8 cellular contexts compared by ENCODE assay signal in genomic region chr1:42957229-42957879, GRCh38. TPM values are rescaled to one million over a fixed set of nuclear protein-coding genes. Genes with fewer than 3 reads are reported as not detected.
DNase-seq lines count a peak whose midpoint lies in the region; ATAC-seq lines count a peak whose summit lies in the region.

No MANE protein-coding gene starts in this region.

- intact Hi-C loops in activated T-helper 2 cell treated with anti-CD3 and anti-CD28 coated beads, Interferon-gamma antibody, Interleukin-2, Interleukin-4, amounts not matched to agents 10 μg/mL and 5 μg/mL and 100 μg/mL, durations not matched to agents 14 hours and 24 hours and 36 hours (cut with micrococcal nuclease), result loop anchor here (1.0 kb wide), 2 partner anchors 16 to 25 kb away; no protein-coding TSS in a partner anchor

- DNase-seq in T-helper 1 cell, result no peak
- DNase-seq in activated T-helper 2 cell treated with anti-CD3 and anti-CD28 coated beads, Interferon-gamma antibody, Interleukin-2, Interleukin-4, amounts not matched to agents 10 μg/mL and 5 μg/mL and 100 μg/mL, durations not matched to agents 14 hours and 24 hours and 36 hours (ENCODE audit: low spot score), result no peak
- no peak for DNase-seq in immature natural killer cell
- no peak for DNase-seq in NCI-H526 treated with DMSO at 0.1 percent for 48 hours (lab: John Stamatoyannopoulos, UW)

- H3K4me3 Mint-ChIP-seq in T-helper 1 cell treated with Interleukin-12 subunit alpha and Interleukin-12 subunit beta and Interleukin-4 antibody, amounts not matched to agents 30 μg/mL and 1 μg/mL, for 36 hours, result peak overlapping the region; percentile 94
- peak overlapping the region; percentile 96 for H3K4me3 Mint-ChIP-seq in activated T-helper 2 cell treated with anti-CD3 and anti-CD28 coated beads, Interferon-gamma antibody, Interleukin-2, Interleukin-4, amounts not matched to agents 10 μg/mL and 5 μg/mL and 100 μg/mL, durations not matched to agents 14 hours and 24 hours and 36 hours (ENCODE audit: low read depth)
- peak overlapping the region; percentile 90 to 97 (median 91) for H3K4me3 Mint-ChIP-seq in immature natural killer cell
- H3K4me3 Mint-ChIP-seq in stimulated activated naive CD8-positive, alpha-beta T cell treated with anti-CD3 and anti-CD28 coated beads, Interleukin-15, Interleukin-2, amounts not matched to agents 100 ng/mL and 50 ng/mL, for 24 hours, result peak overlapping the region; percentile 97

- H3K27me3 Mint-ChIP-seq in T-helper 1 cell treated with Interleukin-12 subunit alpha and Interleukin-12 subunit beta and Interleukin-4 antibody, amounts not matched to agents 30 μg/mL and 1 μg/mL, for 36 hours (ENCODE audit: low read depth), result peaks cover 4% of the 10 kb centered on the region
- H3K27me3 Mint-ChIP-seq in activated T-helper 2 cell treated with anti-CD3 and anti-CD28 coated beads, Interferon-gamma antibody, Interleukin-2, Interleukin-4, amounts not matched to agents 10 μg/mL and 5 μg/mL and 100 μg/mL, durations not matched to agents 14 hours and 24 hours and 36 hours (ENCODE audit: low read depth), result peaks cover 2% of the 10 kb centered on the region
- peaks cover 2 to 22% (median 17%) of the 10 kb centered on the region in 3 donors for H3K27me3 Mint-ChIP-seq in immature natural killer cell (ENCODE audit: low read depth in 3 of 3)
- H3K27me3 Mint-ChIP-seq in stimulated activated naive CD8-positive, alpha-beta T cell treated with anti-CD3 and anti-CD28 coated beads, Interleukin-15, Interleukin-2, amounts not matched to agents 100 ng/mL and 50 ng/mL, for 24 hours, result peaks cover 8% of the 10 kb centered on the region

- H3K27ac Mint-ChIP-seq in T-helper 1 cell treated with Interleukin-12 subunit alpha and Interleukin-12 subunit beta and Interleukin-4 antibody, amounts not matched to agents 30 μg/mL and 1 μg/mL, for 36 hours, result peak overlapping the region; percentile 91
- peak overlapping the region; percentile 97 for H3K27ac Mint-ChIP-seq in activated T-helper 2 cell treated with anti-CD3 and anti-CD28 coated beads, Interferon-gamma antibody, Interleukin-2, Interleukin-4, amounts not matched to agents 10 μg/mL and 5 μg/mL and 100 μg/mL, durations not matched to agents 14 hours and 24 hours and 36 hours
- peak overlapping the region; percentile 85 to 94 (median 88) for H3K27ac Mint-ChIP-seq in immature natural killer cell
- peak overlapping the region; percentile 94 for H3K27ac Mint-ChIP-seq in stimulated activated naive CD8-positive, alpha-beta T cell treated with anti-CD3 and anti-CD28 coated beads, Interleukin-15, Interleukin-2, amounts not matched to agents 100 ng/mL and 50 ng/mL, for 24 hours

- peaks cover 28% of the 10 kb centered on the region for H3K36me3 Mint-ChIP-seq in T-helper 1 cell treated with Interleukin-12 subunit alpha and Interleukin-12 subunit beta and Interleukin-4 antibody, amounts not matched to agents 30 μg/mL and 1 μg/mL, for 36 hours (ENCODE audit: low read depth)
- peaks cover 55% of the 10 kb centered on the region for H3K36me3 Mint-ChIP-seq in activated T-helper 2 cell treated with anti-CD3 and anti-CD28 coated beads, Interferon-gamma antibody, Interleukin-2, Interleukin-4, amounts not matched to agents 10 μg/mL and 5 μg/mL and 100 μg/mL, durations not matched to agents 14 hours and 24 hours and 36 hours (ENCODE audit: low read depth)
- H3K36me3 Mint-ChIP-seq in immature natural killer cell, result peaks cover 3 to 7% (median 4%) of the 10 kb centered on the region in 3 donors
- H3K36me3 Mint-ChIP-seq in stimulated activated naive CD8-positive, alpha-beta T cell treated with anti-CD3 and anti-CD28 coated beads, Interleukin-15, Interleukin-2, amounts not matched to agents 100 ng/mL and 50 ng/mL, for 24 hours (ENCODE audit: low read depth), result peaks cover 41% of the 10 kb centered on the region

- no peak for ATAC-seq in HG03565 (IDR thresholded peaks at IDR 0.05; ENCODE audit: unreplicated experiment)
- ATAC-seq in HG03439 (IDR thresholded peaks at IDR 0.05; ENCODE audit: unreplicated experiment), result no peak

- no peaks in the 10 kb centered on the region for H3K9me3 Mint-ChIP-seq in T-helper 1 cell treated with Interleukin-12 subunit alpha and Interleukin-12 subunit beta and Interleukin-4 antibody, amounts not matched to agents 30 μg/mL and 1 μg/mL, for 36 hours
- H3K9me3 Mint-ChIP-seq in activated T-helper 2 cell treated with anti-CD3 and anti-CD28 coated beads, Interferon-gamma antibody, Interleukin-2, Interleukin-4, amounts not matched to agents 10 μg/mL and 5 μg/mL and 100 μg/mL, durations not matched to agents 14 hours and 24 hours and 36 hours, result no peaks in the 10 kb centered on the region
- H3K9me3 Mint-ChIP-seq in immature natural killer cell, result no peaks in the 10 kb centered on the region
- no peaks in the 10 kb centered on the region for H3K9me3 Mint-ChIP-seq in stimulated activated naive CD8-positive, alpha-beta T cell treated with anti-CD3 and anti-CD28 coated beads, Interleukin-15, Interleukin-2, amounts not matched to agents 100 ng/mL and 50 ng/mL, for 24 hours

- H3K4me1 Mint-ChIP-seq in T-helper 1 cell treated with Interleukin-12 subunit alpha and Interleukin-12 subunit beta and Interleukin-4 antibody, amounts not matched to agents 30 μg/mL and 1 μg/mL, for 36 hours (ENCODE audit: low read depth), result peaks cover 50% of the 10 kb centered on the region
- H3K4me1 Mint-ChIP-seq in activated T-helper 2 cell treated with anti-CD3 and anti-CD28 coated beads, Interferon-gamma antibody, Interleukin-2, Interleukin-4, amounts not matched to agents 10 μg/mL and 5 μg/mL and 100 μg/mL, durations not matched to agents 14 hours and 24 hours and 36 hours (ENCODE audit: low read depth), result peaks cover 53% of the 10 kb centered on the region
- peaks cover 67 to 71% of the 10 kb centered on the region in 2 donors for H3K4me1 Mint-ChIP-seq in immature natural killer cell
- peaks cover 71% of the 10 kb centered on the region for H3K4me1 Mint-ChIP-seq in stimulated activated naive CD8-positive, alpha-beta T cell treated with anti-CD3 and anti-CD28 coated beads, Interleukin-15, Interleukin-2, amounts not matched to agents 100 ng/mL and 50 ng/mL, for 24 hours (ENCODE audit: low read depth)

RNA-seq across cellular contexts. Expression of gene SLC2A1, which starts 1.3 kb away (rescaled TPM):
- total RNA-seq in activated T-helper 2 cell treated with anti-CD3 and anti-CD28 coated beads, Interferon-gamma antibody, Interleukin-2, Interleukin-4, amounts not matched to agents 10 μg/mL and 5 μg/mL and 100 μg/mL, durations not matched to agents 14 hours and 24 hours and 36 hours, result 143 and 155 TPM in 2 replicates
- polyA plus RNA-seq in immature natural killer cell, result 10 to 100 TPM; 39.1 to 55.0 (median 42.4) TPM
